8 cellular contexts compared by ENCODE assay signal in the genomic region with DNA sequence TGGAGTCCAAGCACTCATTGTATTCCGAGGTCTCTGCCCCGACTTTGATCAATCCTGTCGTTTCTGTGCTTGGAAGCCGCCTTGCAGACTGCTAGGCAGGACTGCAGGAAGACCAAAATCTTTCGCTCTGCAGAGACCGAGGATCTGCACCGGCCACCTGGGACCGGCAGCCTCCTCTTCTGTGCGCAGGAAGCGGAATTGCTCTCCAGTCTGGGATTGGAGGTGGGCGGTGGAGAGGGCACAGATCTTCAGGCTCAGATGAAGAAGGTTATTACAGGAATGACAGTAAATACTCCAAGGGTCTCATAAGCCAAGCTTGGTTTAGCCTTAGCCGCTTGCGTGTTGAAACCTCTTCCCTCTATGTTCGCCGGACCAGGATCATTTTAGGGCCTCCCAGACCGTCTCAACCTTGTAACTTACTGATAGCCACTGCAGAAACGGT. TPM values are rescaled to one million over a fixed set of nuclear protein-coding genes. Genes with fewer than 3 reads are reported as not detected.
DNase-seq lines count a peak whose midpoint lies in the region; ATAC-seq and TF ChIP-seq lines count a peak whose summit lies in the region.

No MANE protein-coding gene starts in this region.

- intact Hi-C loops in sciatic nerve (cut with DNase I): no loop called here

- ATAC-seq in sciatic nerve (no peak), GM19324 (IDR thresholded peaks at IDR 0.05; ENCODE audit: low FRiP score, unreplicated experiment) (no peak)

- peak; percentile 64 for DNase-seq in activated CD8-positive, alpha-beta memory T cell treated with anti-CD3 and anti-CD28 coated beads for 24 hours
- no peak for DNase-seq in activated CD8-positive, alpha-beta memory T cell treated with anti-CD3 and anti-CD28 coated beads, Interleukin-2, amount 50 U/mL, for 4 hours
- DNase-seq in NCI-H69 (lab: John Stamatoyannopoulos, UW) (peak; percentile 64), astrocyte of the cerebellum (ENCODE audit: low read depth) (no peak), sciatic nerve (ENCODE audit: low spot score) (peak; percentile 63), OCI-M2 (lab: John Stamatoyannopoulos, UW; ENCODE audit: unreplicated experiment) (no peak)

- H3K4me3 ChIP-seq in astrocyte of the cerebellum (ENCODE audit: low read depth, low read length) (peak overlapping the region; percentile 59), iPS-11a (ENCODE audit: low read depth, low read length) (peak overlapping the region; percentile 69)

- no peak for TF ChIP-seq CTCF in astrocyte of the cerebellum (IDR thresholded peaks at IDR 0.05; ENCODE audit: low read depth, low read length, missing control alignments)

- in situ Hi-C loops in astrocyte of the cerebellum (cut with HindIII; ENCODE audit: low sequenced_read_pairs): no loop called here

RNA-seq across cellular contexts. Expression of gene MIA3, which starts 1.0 kb away (rescaled TPM):
- total RNA-seq in sciatic nerve: 58.1 TPM

RNA-seq across cellular contexts. Expression of gene TAF1A, which starts 29.2 kb away (rescaled TPM):
- 10.7 TPM for total RNA-seq in sciatic nerve

Comparison
In these comparisons a context has a peak if more than half of its experiments do, and no peak if none do; other contexts are left out.
1. DNase-seq: peak in activated CD8-positive, alpha-beta memory T cell treated with anti-CD3 and anti-CD28 coated beads for 24 hours (single experiment), NCI-H69 (single experiment) and sciatic nerve (single experiment); none in activated CD8-positive, alpha-beta memory T cell treated with anti-CD3 and anti-CD28 coated beads, Interleukin-2, amount 50 U/mL, for 4 hours (single experiment), astrocyte of the cerebellum (single experiment) and OCI-M2 (single experiment).